Comparison of ENCODE assay signal across 12 cellular contexts in the genomic region with DNA sequence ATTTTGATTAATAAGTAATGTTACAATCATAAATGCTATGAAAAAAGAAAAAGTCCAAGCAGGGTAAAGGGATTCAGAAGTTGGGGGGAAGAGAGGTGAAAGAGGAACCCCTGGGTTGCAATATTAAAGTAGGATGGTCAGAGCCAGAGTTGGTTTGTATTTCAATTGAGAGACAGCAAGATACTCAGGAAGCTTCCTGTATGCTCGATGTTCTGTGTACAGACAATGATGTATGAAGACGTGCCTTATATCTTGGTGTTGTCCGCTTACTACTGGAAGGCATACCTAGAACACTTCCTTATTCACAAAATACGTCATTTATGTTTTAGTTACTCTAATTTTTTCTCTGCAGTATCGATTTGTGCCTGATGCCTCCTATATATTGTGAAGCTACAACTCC.
DNase-seq lines count a peak whose midpoint lies in the region; ATAC-seq, FAIRE-seq and TF ChIP-seq lines count a peak whose summit lies in the region.
"Had no signal": no experiment of that assay in that cellular context is flagged by ENCODE, and none has a peak within 500 bp of the region (broad histone marks: within the 10 kb centered on the region; RNA-seq: fewer than 3 reads in every experiment).

No MANE protein-coding gene starts in this region.

- H3K4me2 ChIP-seq in A549 = peak overlapping the region; percentile 61

- ATAC-seq in A549 = peak; percentile 50 to 69; a peak in 5 of 6 replicates
- ATAC-seq in GM18505 (IDR thresholded peaks at IDR 0.05; ENCODE audit: unreplicated experiment) = peak; percentile 45
- ATAC-seq in HG03520 (IDR thresholded peaks at IDR 0.05; ENCODE audit: unreplicated experiment) = peak; percentile 34
- no peak for ATAC-seq in right cardiac atrium
- no peak for ATAC-seq in GM19035 (IDR thresholded peaks at IDR 0.05; ENCODE audit: unreplicated experiment)

- TF ChIP-seq POLR2A in A549 (IDR thresholded peaks at IDR 0.05; ENCODE audit: low read length) = no peak
- TF ChIP-seq POLR2A in GM18505 (IDR thresholded peaks at IDR 0.05; ENCODE audit: borderline replicate concordance, extremely low read depth, insufficient read depth, insufficient read length) = no peak

- no peaks in the 10 kb centered on the region for H3K9me3 ChIP-seq in A549
- H3K9me3 ChIP-seq in right cardiac atrium (ENCODE audit: control insufficient read depth, low read length) = no peaks in the 10 kb centered on the region
- H3K9me3 ChIP-seq: BE2C, SJSA1 had no signal

- no peaks in the 10 kb centered on the region for H3K9me3 Mint-ChIP-seq in activated naive CD8-positive, alpha-beta T cell (ENCODE audit: low read depth)

- H3K36me3 Mint-ChIP-seq in activated naive CD8-positive, alpha-beta T cell = peaks cover 3% of the 10 kb centered on the region

- no peak for FAIRE-seq in A549 (lab: Jason Lieb, UNC)

- H3K27ac ChIP-seq in A549 (no peak overlapping the region), right cardiac atrium (ENCODE audit: low read length) (no peak overlapping the region)
- H3K27ac ChIP-seq: parathyroid adenoma, SJSA1 had no signal

- H3K4me3 ChIP-seq in A549 (no peak overlapping the region), right cardiac atrium (ENCODE audit: low read length) (no peak overlapping the region)
- H3K4me3 ChIP-seq: SJSA1 had no signal

- POLR2A ChIA-PET in A549 (lab: Yijun Ruan, JAX) = no interaction called here

- CTCF ChIA-PET in A549 (lab: Yijun Ruan, JAX) = no interaction called here

- H3K4me1 Mint-ChIP-seq in activated naive CD8-positive, alpha-beta T cell (ENCODE audit: low read depth) = peaks cover 79% of the 10 kb centered on the region

- DNase-seq in A549 (ENCODE audit: low read depth in 1 of 2, low spot score in 1 of 2) (peak in 1 of 2 experiments; percentile 4), right cardiac atrium (no peak), NCI-H1930 (lab: John Stamatoyannopoulos, UW) (no peak), NCI-H226 (no peak)
- DNase-seq: BE2C, NCI-H1417 had no signal

- TF ChIP-seq EP300 in A549 (IDR thresholded peaks at IDR 0.05) = no peak

- intact Hi-C loops in right cardiac atrium (cut with DNase I) = no loop called here

- peak overlapping the region; percentile 64 for H3K4me3 Mint-ChIP-seq in activated naive CD8-positive, alpha-beta T cell

- no peaks in the 10 kb centered on the region for H3K27me3 ChIP-seq in right cardiac atrium (ENCODE audit: control insufficient read depth, insufficient read depth)
- H3K27me3 ChIP-seq: BE2C, SJSA1 had no signal

- WGBS in A549 (ENCODE audit: missing lambda C conversion rate) = 40% methylated on average over 5 of the region's 5 CpGs
- WGBS in right cardiac atrium = 58% methylated on average over 5 of the region's 5 CpGs

- TF ChIP-seq CTCF in A549 (IDR thresholded peaks at IDR 0.05) = no peak

- H3K4me1 ChIP-seq in A549 = peaks cover 67% of the 10 kb centered on the region
- H3K4me1 ChIP-seq in right cardiac atrium (ENCODE audit: control insufficient read depth, insufficient read depth, low read length) = peaks cover 6% of the 10 kb centered on the region

- peak overlapping the region; percentile 88 for H3K27ac Mint-ChIP-seq in activated naive CD8-positive, alpha-beta T cell

- no peak for TF ChIP-seq RAD21 in A549 (conservative IDR thresholded peaks at IDR 0.05 in 1 of 2, IDR thresholded peaks at IDR 0.05 in 1 of 2)

- no peaks in the 10 kb centered on the region for H3K27me3 Mint-ChIP-seq in activated naive CD8-positive, alpha-beta T cell

TF ChIP-seq in A549, 52 proteins besides CTCF, POLR2A, EP300 and RAD21:
- TF ChIP-seq KDM1A (IDR thresholded peaks at IDR 0.05; ENCODE audit: low read depth) (no peak), CEBPB (IDR thresholded peaks at IDR 0.05) (no peak), SREBF2 (IDR thresholded peaks at IDR 0.05) (no peak), MYC (IDR thresholded peaks at IDR 0.05; ENCODE audit: borderline replicate concordance, low read length) (no peak), GATA3 (IDR thresholded peaks at IDR 0.05; ENCODE audit: borderline replicate concordance) (no peak), ZC3H11A (IDR thresholded peaks at IDR 0.05) (no peak), CBX2 (IDR thresholded peaks at IDR 0.05; ENCODE audit: borderline replicate concordance, low read depth) (no peak), HEYL (CRISPR knock-in tag; IDR thresholded peaks at IDR 0.05) (no peak), FOXS1 (CRISPR knock-in tag; IDR thresholded peaks at IDR 0.05) (no peak), RCOR1 (IDR thresholded peaks at IDR 0.05; ENCODE audit: low read depth, low read length) (no peak), SMC3 (IDR thresholded peaks at IDR 0.05) (no peak), TFCP2L1 (CRISPR knock-in tag; IDR thresholded peaks at IDR 0.05) (no peak), ESRRA (IDR thresholded peaks at IDR 0.05; ENCODE audit: borderline replicate concordance, low read length) (no peak)
- TF ChIP-seq, protein P1, sequence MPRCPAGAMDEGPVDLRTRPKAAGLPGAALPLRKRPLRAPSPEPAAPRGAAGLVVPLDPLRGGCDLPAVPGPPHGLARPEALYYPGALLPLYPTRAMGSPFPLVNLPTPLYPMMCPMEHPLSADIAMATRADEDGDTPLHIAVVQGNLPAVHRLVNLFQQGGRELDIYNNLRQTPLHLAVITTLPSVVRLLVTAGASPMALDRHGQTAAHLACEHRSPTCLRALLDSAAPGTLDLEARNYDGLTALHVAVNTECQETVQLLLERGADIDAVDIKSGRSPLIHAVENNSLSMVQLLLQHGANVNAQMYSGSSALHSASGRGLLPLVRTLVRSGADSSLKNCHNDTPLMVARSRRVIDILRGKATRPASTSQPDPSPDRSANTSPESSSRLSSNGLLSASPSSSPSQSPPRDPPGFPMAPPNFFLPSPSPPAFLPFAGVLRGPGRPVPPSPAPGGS (IDR thresholded peaks at IDR 0.05) = no peak
- TF ChIP-seq, protein P2, sequence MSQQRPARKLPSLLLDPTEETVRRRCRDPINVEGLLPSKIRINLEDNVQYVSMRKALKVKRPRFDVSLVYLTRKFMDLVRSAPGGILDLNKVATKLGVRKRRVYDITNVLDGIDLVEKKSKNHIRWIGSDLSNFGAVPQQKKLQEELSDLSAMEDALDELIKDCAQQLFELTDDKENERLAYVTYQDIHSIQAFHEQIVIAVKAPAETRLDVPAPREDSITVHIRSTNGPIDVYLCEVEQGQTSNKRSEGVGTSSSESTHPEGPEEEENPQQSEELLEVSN (IDR thresholded peaks at IDR 0.05; ENCODE audit: borderline replicate concordance, low read depth) = no peak
- TF ChIP-seq, protein P3, sequence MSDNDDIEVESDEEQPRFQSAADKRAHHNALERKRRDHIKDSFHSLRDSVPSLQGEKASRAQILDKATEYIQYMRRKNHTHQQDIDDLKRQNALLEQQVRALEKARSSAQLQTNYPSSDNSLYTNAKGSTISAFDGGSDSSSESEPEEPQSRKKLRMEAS (IDR thresholded peaks at IDR 0.05) = no peak
- TF ChIP-seq, protein P4, sequence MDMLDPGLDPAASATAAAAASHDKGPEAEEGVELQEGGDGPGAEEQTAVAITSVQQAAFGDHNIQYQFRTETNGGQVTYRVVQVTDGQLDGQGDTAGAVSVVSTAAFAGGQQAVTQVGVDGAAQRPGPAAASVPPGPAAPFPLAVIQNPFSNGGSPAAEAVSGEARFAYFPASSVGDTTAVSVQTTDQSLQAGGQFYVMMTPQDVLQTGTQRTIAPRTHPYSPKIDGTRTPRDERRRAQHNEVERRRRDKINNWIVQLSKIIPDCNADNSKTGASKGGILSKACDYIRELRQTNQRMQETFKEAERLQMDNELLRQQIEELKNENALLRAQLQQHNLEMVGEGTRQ (IDR thresholded peaks at IDR 0.05) = no peak
- TF ChIP-seq, protein P5, sequence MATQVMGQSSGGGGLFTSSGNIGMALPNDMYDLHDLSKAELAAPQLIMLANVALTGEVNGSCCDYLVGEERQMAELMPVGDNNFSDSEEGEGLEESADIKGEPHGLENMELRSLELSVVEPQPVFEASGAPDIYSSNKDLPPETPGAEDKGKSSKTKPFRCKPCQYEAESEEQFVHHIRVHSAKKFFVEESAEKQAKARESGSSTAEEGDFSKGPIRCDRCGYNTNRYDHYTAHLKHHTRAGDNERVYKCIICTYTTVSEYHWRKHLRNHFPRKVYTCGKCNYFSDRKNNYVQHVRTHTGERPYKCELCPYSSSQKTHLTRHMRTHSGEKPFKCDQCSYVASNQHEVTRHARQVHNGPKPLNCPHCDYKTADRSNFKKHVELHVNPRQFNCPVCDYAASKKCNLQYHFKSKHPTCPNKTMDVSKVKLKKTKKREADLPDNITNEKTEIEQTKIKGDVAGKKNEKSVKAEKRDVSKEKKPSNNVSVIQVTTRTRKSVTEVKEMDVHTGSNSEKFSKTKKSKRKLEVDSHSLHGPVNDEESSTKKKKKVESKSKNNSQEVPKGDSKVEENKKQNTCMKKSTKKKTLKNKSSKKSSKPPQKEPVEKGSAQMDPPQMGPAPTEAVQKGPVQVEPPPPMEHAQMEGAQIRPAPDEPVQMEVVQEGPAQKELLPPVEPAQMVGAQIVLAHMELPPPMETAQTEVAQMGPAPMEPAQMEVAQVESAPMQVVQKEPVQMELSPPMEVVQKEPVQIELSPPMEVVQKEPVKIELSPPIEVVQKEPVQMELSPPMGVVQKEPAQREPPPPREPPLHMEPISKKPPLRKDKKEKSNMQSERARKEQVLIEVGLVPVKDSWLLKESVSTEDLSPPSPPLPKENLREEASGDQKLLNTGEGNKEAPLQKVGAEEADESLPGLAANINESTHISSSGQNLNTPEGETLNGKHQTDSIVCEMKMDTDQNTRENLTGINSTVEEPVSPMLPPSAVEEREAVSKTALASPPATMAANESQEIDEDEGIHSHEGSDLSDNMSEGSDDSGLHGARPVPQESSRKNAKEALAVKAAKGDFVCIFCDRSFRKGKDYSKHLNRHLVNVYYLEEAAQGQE (IDR thresholded peaks at IDR 0.05) = no peak
- TF ChIP-seq, protein P6, sequence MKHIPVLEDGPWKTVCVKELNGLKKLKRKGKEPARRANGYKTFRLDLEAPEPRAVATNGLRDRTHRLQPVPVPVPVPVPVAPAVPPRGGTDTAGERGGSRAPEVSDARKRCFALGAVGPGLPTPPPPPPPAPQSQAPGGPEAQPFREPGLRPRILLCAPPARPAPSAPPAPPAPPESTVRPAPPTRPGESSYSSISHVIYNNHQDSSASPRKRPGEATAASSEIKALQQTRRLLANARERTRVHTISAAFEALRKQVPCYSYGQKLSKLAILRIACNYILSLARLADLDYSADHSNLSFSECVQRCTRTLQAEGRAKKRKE (CRISPR knock-in tag; IDR thresholded peaks at IDR 0.05; ENCODE audit: low read depth) = no peak

Comparison
In these comparisons a context has a peak if more than half of its experiments do, and no peak if none do; other contexts are left out.
1. ATAC-seq: peak in A549 (2 of 2), GM18505 (single experiment) and HG03520 (single experiment); none in right cardiac atrium (0 of 2) and GM19035 (single experiment).